9 cellular contexts compared by ENCODE assay signal in genomic region chr1:149558350-149558825, GRCh38. TPM values are rescaled to one million over a fixed set of nuclear protein-coding genes. Genes with fewer than 3 reads are reported as not detected.
DNase-seq lines count a peak whose midpoint lies in the region; FAIRE-seq and TF ChIP-seq lines count a peak whose summit lies in the region.
"Not testable (repeated sequence)": the region's sequence is repeated elsewhere in the genome, so short reads cannot be mapped to it uniquely, and the experiment has no call there.
"Had no signal": no experiment of that assay in that cellular context is flagged by ENCODE, and none has a peak within 500 bp of the region (broad histone marks: within the 10 kb centered on the region; RNA-seq: fewer than 3 reads in every experiment).

No MANE protein-coding gene starts in this region.

- H4K20me1 ChIP-seq in keratinocyte (ENCODE audit: control insufficient read depth, extremely low read depth, insufficient read depth, low read length), result not testable (repeated sequence)

- H3K4me1 Mint-ChIP-seq in activated naive CD4-positive, alpha-beta T cell treated with anti-CD3 and anti-CD28 coated beads, Interleukin-2, amount 10 ng/mL, durations not matched to agents 7 days and 5 days, result peaks cover 10% of the 10 kb centered on the region
- H3K4me1 Mint-ChIP-seq in endothelial cell (ENCODE audit: unreplicated experiment), result not testable (repeated sequence)

- H3K36me3 ChIP-seq in keratinocyte (ENCODE audit: control insufficient read depth in 2 of 2, extremely low read depth in 1 of 2, insufficient read depth in 2 of 2, low read length in 2 of 2), result not testable (repeated sequence)

- H3K27me3 Mint-ChIP-seq in activated naive CD4-positive, alpha-beta T cell treated with anti-CD3 and anti-CD28 coated beads, Interleukin-2, amount 10 ng/mL, durations not matched to agents 7 days and 5 days; endothelial cell (ENCODE audit: unreplicated experiment): not testable (repeated sequence)

- not testable (repeated sequence) for H3K9ac ChIP-seq in keratinocyte (ENCODE audit: control insufficient read depth, extremely low read depth, insufficient read depth, low read length)

- TF ChIP-seq CTCF in AG10803 (conservative IDR thresholded peaks at IDR 0.05; ENCODE audit: low read length); endothelial cell (IDR thresholded peaks at IDR 0.05; ENCODE audit: unreplicated experiment); keratinocyte (optimal IDR thresholded peaks at IDR 0.05 in 1 of 3, IDR thresholded peaks at IDR 0.05 in 1 of 3, conservative IDR thresholded peaks at IDR 0.05 in 1 of 3; ENCODE audit: extremely low read depth in 1 of 3, insufficient read depth in 2 of 3, low read length in 3 of 3): not testable (repeated sequence)

- H3K4me1 ChIP-seq in keratinocyte (ENCODE audit: control insufficient read depth, extremely low read depth, insufficient read depth, low read length), result not testable (repeated sequence)

- FAIRE-seq in keratinocyte (lab: Jason Lieb, UNC), result not testable (repeated sequence)

- CTCF ChIA-PET in activated naive CD4-positive, alpha-beta T cell treated with anti-CD3 and anti-CD28 coated beads, Interleukin-2, amount 10 ng/mL, durations not matched to agents 7 days and 5 days (lab: Charles Lee), result not testable (repeated sequence)

- H3K36me3 Mint-ChIP-seq in activated naive CD4-positive, alpha-beta T cell treated with anti-CD3 and anti-CD28 coated beads, Interleukin-2, amount 10 ng/mL, durations not matched to agents 7 days and 5 days, result peaks cover 10% of the 10 kb centered on the region
- not testable (repeated sequence) for H3K36me3 Mint-ChIP-seq in endothelial cell (ENCODE audit: low read depth, unreplicated experiment)

- H3K4me3 Mint-ChIP-seq in activated naive CD4-positive, alpha-beta T cell treated with anti-CD3 and anti-CD28 coated beads, Interleukin-2, amount 10 ng/mL, durations not matched to agents 7 days and 5 days, result peak overlapping the region; percentile 81
- H3K4me3 Mint-ChIP-seq in endothelial cell (ENCODE audit: unreplicated experiment), result peak overlapping the region; percentile 83

- intact Hi-C loops in posterior cingulate gyrus (cut with DNase I), result not testable (repeated sequence)

- H3K27ac ChIP-seq in keratinocyte (ENCODE audit: control insufficient read depth, insufficient read depth, low read length), result not testable (repeated sequence)

- not testable (repeated sequence) for H2AFZ ChIP-seq in keratinocyte (ENCODE audit: control insufficient read depth, low read length)

- H3K4me3 ChIP-seq in AG10803 (ENCODE audit: low read length) (peak overlapping the region; percentile 50), keratinocyte (ENCODE audit: control insufficient read depth in 2 of 3, extremely low read depth in 1 of 3, insufficient read depth in 2 of 3, low read depth in 1 of 3, low read length in 3 of 3) (peak overlapping the region in 2 of 3 experiments; percentile 27 to 53)

- not testable (repeated sequence) for H3K9me1 ChIP-seq in keratinocyte (ENCODE audit: control insufficient read depth, extremely low read depth, insufficient read depth, low read length)

- not testable (repeated sequence) for H3K9me3 Mint-ChIP-seq in activated naive CD4-positive, alpha-beta T cell treated with anti-CD3 and anti-CD28 coated beads, Interleukin-2, amount 10 ng/mL, durations not matched to agents 7 days and 5 days; endothelial cell (ENCODE audit: unreplicated experiment)

- dilution Hi-C loops in keratinocyte (cut with MboI; ENCODE audit: extremely low pct_ligation_motif_present, low sequenced_read_pairs), result not testable (repeated sequence)

- H3K27me3 ChIP-seq in keratinocyte (ENCODE audit: control insufficient read depth, extremely low read depth, insufficient read depth, low read length), result not testable (repeated sequence)

- peak overlapping the region; percentile 37 for H3K4me2 ChIP-seq in keratinocyte (ENCODE audit: control insufficient read depth, extremely low read depth, insufficient read depth, low read depth, low read length)

- DNase-seq in AG10803 (ENCODE audit: low read depth); keratinocyte (ENCODE audit: low read depth, low spot score): not testable (repeated sequence)
- DNase-seq in HT1080 (ENCODE audit: low read depth), result peak; percentile 90
- peak; percentile 15 for DNase-seq in activated CD4-positive, CD25-positive, alpha-beta regulatory T cell treated with anti-CD3 and anti-CD28 coated beads, Interleukin-2, amount 50 U/mL, for 16 hours (ENCODE audit: low read depth, low spot score)
- peak; percentile 59 for DNase-seq in activated naive CD4-positive, alpha-beta T cell treated with anti-CD3 and anti-CD28 coated beads, Interleukin-2, amount 10 ng/mL, durations not matched to agents 7 days and 5 days
- DNase-seq in endothelial cell (ENCODE audit: low spot score), result peak; percentile 38
- peak in 9 of 10 donors; percentile 13 to 91 (median 44) for DNase-seq in posterior cingulate gyrus
- DNase-seq in stimulated activated CD8-positive, alpha-beta memory T cell treated with anti-CD3 and anti-CD28 coated beads, Interleukin-15, amount 100 ng/mL, for 24 hours (ENCODE audit: low read depth), result peak; percentile 45

- peak overlapping the region; percentile 86 for H3K27ac Mint-ChIP-seq in activated naive CD4-positive, alpha-beta T cell treated with anti-CD3 and anti-CD28 coated beads, Interleukin-2, amount 10 ng/mL, durations not matched to agents 7 days and 5 days
- H3K27ac Mint-ChIP-seq in endothelial cell (ENCODE audit: unreplicated experiment), result not testable (repeated sequence)

- H3K9me3 ChIP-seq in keratinocyte (ENCODE audit: control insufficient read depth, low read depth, low read length), result not testable (repeated sequence)

- not testable (repeated sequence) for H3K79me2 ChIP-seq in keratinocyte (ENCODE audit: control insufficient read depth, insufficient read depth, low read length)

RNA-seq across cellular contexts. Expression of gene PPIAL4C, which starts 25.3 kb away (rescaled TPM):
- not detected in 2 replicates for total RNA-seq in HT1080 (2014; rRNA removed; shearing (Covaris generic))
- polyA plus RNA-seq in HT1080 (2015; cell fraction: cytosol; rRNA removed), result not detected in 2 replicates
- not detected in 2 replicates for polyA plus RNA-seq in HT1080 (2015; cell fraction: nucleus; rRNA removed)
- 0.64 TPM for total RNA-seq in endothelial cell (ENCODE audit: unreplicated experiment)
- not detected in 3 replicates for polyA plus RNA-seq in keratinocyte
- not detected for polyA plus RNA-seq in keratinocyte (2011; ENCODE audit: low read depth)
- 0.27 TPM in 1 of 2 replicates, not detected in the other for polyA plus RNA-seq in keratinocyte (2011; cell fraction: cytosol; rRNA removed)
- not detected in 2 replicates for polyA plus RNA-seq in keratinocyte (2011; cell fraction: nucleus; rRNA removed)
- polyA plus RNA-seq in keratinocyte (2012; ENCODE audit: low replicate concordance), result not detected in 2 replicates
- not detected in 3 replicates for polyA minus RNA-seq in keratinocyte
- polyA minus RNA-seq in keratinocyte (2011; cell fraction: cytosol; rRNA and poly(A)+ RNA removed), result not detected
- not detected in 2 replicates for polyA minus RNA-seq in keratinocyte (2011; cell fraction: nucleus; rRNA and poly(A)+ RNA removed)
- total RNA-seq: OCI-LY7 had no signal
